16 cellular contexts compared by ENCODE assay signal in genomic region chr9:3329361-3329760, GRCh38.
A peak's percentile ranks its signal among the peaks of the same experiment; 100 is the strongest.
DNase-seq lines count a peak whose midpoint lies in the region; ATAC-seq and TF ChIP-seq lines count a peak whose summit lies in the region.
"Had no signal": no experiment of that assay in that cellular context is flagged by ENCODE, and none has a peak within 500 bp of the region (broad histone marks: within the 10 kb centered on the region; RNA-seq: fewer than 3 reads in every experiment).

No MANE protein-coding gene starts in this region.

- H3K4me3 Mint-ChIP-seq in activated T-cell treated with anti-CD3 and anti-CD28 coated beads, Interleukin-2, amount 50 U/mL, for 72 hours, result no peak overlapping the region
- H3K4me3 Mint-ChIP-seq: CD8-positive, alpha-beta T cell had no signal

- CTCF ChIA-PET in PC-3 (lab: Charles Lee) (no interaction called here), mammary epithelial cell (lab: Charles Lee; ENCODE audit: low non-redundant PET) (no interaction called here)

- H3K27ac Mint-ChIP-seq in activated T-cell treated with anti-CD3 and anti-CD28 coated beads, Interleukin-2, amount 50 U/mL, for 72 hours, result no peak overlapping the region
- H3K27ac Mint-ChIP-seq: CD8-positive, alpha-beta T cell had no signal

- H3K9me3 Mint-ChIP-seq in activated T-cell treated with anti-CD3 and anti-CD28 coated beads, Interleukin-2, amount 50 U/mL, for 72 hours, result no peaks in the 10 kb centered on the region
- H3K9me3 Mint-ChIP-seq: CD8-positive, alpha-beta T cell had no signal

- no peaks in the 10 kb centered on the region for H3K27me3 Mint-ChIP-seq in activated T-cell treated with anti-CD3 and anti-CD28 coated beads, Interleukin-2, amount 50 U/mL, for 72 hours (ENCODE audit: low read depth)

- dilution Hi-C loops in mammary epithelial cell (cut with HindIII; ENCODE audit: low sequenced_read_pairs), result no loop called here

- H4K20me1 ChIP-seq in GM23248 (ENCODE audit: insufficient read depth), result no peaks in the 10 kb centered on the region
- no peaks in the 10 kb centered on the region for H4K20me1 ChIP-seq in PC-3 (ENCODE audit: low read length)
- no peaks in the 10 kb centered on the region for H4K20me1 ChIP-seq in mammary epithelial cell (ENCODE audit: insufficient read depth, low read length)

- H2AFZ ChIP-seq in GM23248, result no peak overlapping the region
- H2AFZ ChIP-seq in PC-3 (ENCODE audit: low read length), result no peak overlapping the region
- no peak overlapping the region for H2AFZ ChIP-seq in mammary epithelial cell (ENCODE audit: low read depth, low read length)

- no peaks in the 10 kb centered on the region for H3K36me3 ChIP-seq in GM23248 (ENCODE audit: low read depth)
- H3K36me3 ChIP-seq in PC-3 (ENCODE audit: low read depth, low read length), result no peaks in the 10 kb centered on the region
- no peaks in the 10 kb centered on the region for H3K36me3 ChIP-seq in mammary epithelial cell (ENCODE audit: insufficient read depth, low read length)
- H3K36me3 ChIP-seq: BE2C, Peyer's patch had no signal

- POLR2A ChIA-PET in PC-3 (lab: Charles Lee; ENCODE audit: unreplicated experiment), result no interaction called here

- peak; percentile 81 for ATAC-seq in PC-3
- no peak for ATAC-seq in HG02798 (IDR thresholded peaks at IDR 0.05; ENCODE audit: poor library complexity, unreplicated experiment)
- no peak for ATAC-seq in HG02571 (IDR thresholded peaks at IDR 0.05; ENCODE audit: unreplicated experiment)
- ATAC-seq in activated T-cell treated with anti-CD3 and anti-CD28 coated beads, Interleukin-2, amount 50 U/mL, for 72 hours (replicated peaks in 1 of 2), result no peak
- ATAC-seq: CD8-positive, alpha-beta T cell; K562 had no signal

- intact Hi-C loops in PC-3 (cut with micrococcal nuclease) (loop anchor here (5.0 kb wide), 1 partner anchor 87 kb away; no protein-coding TSS in a partner anchor), mammary epithelial cell (cut with micrococcal nuclease) (no loop called here)

- WGBS in GM23248 (ENCODE audit: low coverage in 1 of 2, low lambda C conversion rate in 2 of 2, missing lambda C conversion rate in 2 of 2), 2 experiments, result 84 to 85% methylated on average over 2 of the region's 2 CpGs
- WGBS in mammary epithelial cell (ENCODE audit: low coverage, missing lambda C conversion rate), result 71% methylated on average over 2 of the region's 2 CpGs

- peaks cover 6% of the 10 kb centered on the region; the same call in 1 of the 2 replicates for H3F3A ChIP-seq in GM23248 (ENCODE audit: insufficient read depth)
- H3F3A ChIP-seq in PC-3 (ENCODE audit: low read length, unreplicated experiment), result no peaks in the 10 kb centered on the region

- BruUV-seq in PC-3 (replicated peaks; lab: Mats Ljungman, UMichigan) (no TSS peak), mammary epithelial cell (replicated peaks; lab: Mats Ljungman, UMichigan) (no TSS peak)

- H3K4me1 Mint-ChIP-seq in activated T-cell treated with anti-CD3 and anti-CD28 coated beads, Interleukin-2, amount 50 U/mL, for 72 hours (ENCODE audit: low read depth), result no peaks in the 10 kb centered on the region

- TF ChIP-seq CTCF in PC-3 (conservative IDR thresholded peaks at IDR 0.05; ENCODE audit: low read depth, low read length) (no peak), mammary epithelial cell (conservative IDR thresholded peaks at IDR 0.05 in 1 of 2, IDR thresholded peaks at IDR 0.05 in 1 of 2; ENCODE audit: extremely low read depth in 1 of 2, insufficient read depth in 1 of 2, low read depth in 1 of 2, low read length in 2 of 2) (no peak), fibroblast of the aortic adventitia (IDR thresholded peaks at IDR 0.05; ENCODE audit: insufficient read depth, low read length) (no peak)

- H3K27me3 ChIP-seq in GM23248 (replicated peaks; ENCODE audit: insufficient read depth), result no peaks in the 10 kb centered on the region
- H3K27me3 ChIP-seq in PC-3 (ENCODE audit: low read length), result no peaks in the 10 kb centered on the region
- H3K27me3 ChIP-seq in mammary epithelial cell (ENCODE audit: insufficient read depth, low read length), result no peaks in the 10 kb centered on the region
- H3K27me3 ChIP-seq: BE2C, Peyer's patch had no signal

- H3K9ac ChIP-seq in GM23248 (no peak overlapping the region), PC-3 (ENCODE audit: low read length) (no peak overlapping the region), mammary epithelial cell (ENCODE audit: insufficient read depth, low read length) (no peak overlapping the region)

- no peaks in the 10 kb centered on the region for H3K9me3 ChIP-seq in GM23248 (ENCODE audit: low read depth)
- H3K9me3 ChIP-seq in PC-3 (ENCODE audit: low read length), result no peaks in the 10 kb centered on the region
- no peaks in the 10 kb centered on the region for H3K9me3 ChIP-seq in mammary epithelial cell (replicated peaks; ENCODE audit: insufficient read depth, low read length)
- H3K9me3 ChIP-seq: BE2C, Peyer's patch had no signal

- H3K4me3 ChIP-seq in GM23248 (no peak overlapping the region), PC-3 (ENCODE audit: low read length) (no peak overlapping the region), mammary epithelial cell (replicated peaks in 1 of 3; ENCODE audit: insufficient read depth in 1 of 3, low read depth in 2 of 3, low read length in 3 of 3) (no peak overlapping the region), fibroblast of the aortic adventitia (ENCODE audit: low read depth, low read length) (no peak overlapping the region)
- H3K4me3 ChIP-seq: K562, Peyer's patch had no signal

- H3K4me2 ChIP-seq in GM23248 (ENCODE audit: unreplicated experiment) (no peak overlapping the region), PC-3 (ENCODE audit: low read length) (no peak overlapping the region), mammary epithelial cell (ENCODE audit: insufficient read depth, low read depth, low read length) (no peak overlapping the region)

- no peak overlapping the region for H3K27ac ChIP-seq in GM23248
- peak overlapping the region; percentile 68; the same call in 1 of the 2 replicates for H3K27ac ChIP-seq in PC-3 (ENCODE audit: low read length)
- H3K27ac ChIP-seq in mammary epithelial cell (ENCODE audit: insufficient read depth, low read depth, low read length), result no peak overlapping the region
- H3K27ac ChIP-seq: Peyer's patch had no signal

- H3K36me3 Mint-ChIP-seq in activated T-cell treated with anti-CD3 and anti-CD28 coated beads, Interleukin-2, amount 50 U/mL, for 72 hours (ENCODE audit: insufficient read depth in 2 of 2), result peaks cover 0 to 2% of the 10 kb centered on the region in 2 donors

- in situ Hi-C loops in GM23248 (cut with MboI), result no loop called here
- in situ Hi-C loops in mammary epithelial cell (cut with MboI; ENCODE audit: low sequenced_read_pairs in 2 of 2), result no loop called here

- H3K4me1 ChIP-seq in GM23248 (ENCODE audit: insufficient read depth) (peaks cover 3% of the 10 kb centered on the region; the same call in 1 of the 2 replicates), PC-3 (ENCODE audit: insufficient read depth, low read length) (peaks cover 23% of the 10 kb centered on the region), mammary epithelial cell (ENCODE audit: insufficient read depth, low read length) (no peaks in the 10 kb centered on the region)
- H3K4me1 ChIP-seq: BE2C, Peyer's patch had no signal

- no peaks in the 10 kb centered on the region for H3K79me2 ChIP-seq in GM23248 (ENCODE audit: insufficient read depth)
- H3K79me2 ChIP-seq in PC-3 (ENCODE audit: low read length), result no peaks in the 10 kb centered on the region
- H3K79me2 ChIP-seq in mammary epithelial cell (ENCODE audit: insufficient read depth, low read length), result no peaks in the 10 kb centered on the region

- H3K9me2 ChIP-seq in GM23248 (ENCODE audit: insufficient read depth) (no peaks in the 10 kb centered on the region), PC-3 (replicated peaks; ENCODE audit: low read length) (no peaks in the 10 kb centered on the region)

- DNase-seq in GM23248 (peak; percentile 17), PC-3 (peak; percentile 82), mammary epithelial cell (peak; percentile 14), fibroblast of the aortic adventitia (ENCODE audit: low read depth) (peak; percentile 35), NCI-H748 treated with DMSO at 0.1 percent for 48 hours (lab: John Stamatoyannopoulos, UW) (no peak)
- DNase-seq in activated T-cell treated with anti-CD3 and anti-CD28 coated beads, Interleukin-2, amount 50 U/mL, for 72 hours, result no peak
- DNase-seq: BE2C; CD8-positive, alpha-beta T cell; DND-41; NCI-H1092; NCI-H1694; Peyer's patch; SHP77 treated with DMSO at 0.1 percent for 48 hours had no signal

Comparison
In these comparisons a context has a peak if more than half of its experiments do, and no peak if none do; other contexts are left out.
1. DNase-seq: peak in GM23248 (single experiment), PC-3 (single experiment), mammary epithelial cell (single experiment) and fibroblast of the aortic adventitia (single experiment); none in NCI-H748 treated with DMSO at 0.1 percent for 48 hours (single experiment) and activated T-cell treated with anti-CD3 and anti-CD28 coated beads, Interleukin-2, amount 50 U/mL, for 72 hours (0 of 2).